17 cellular contexts compared by ENCODE assay signal in genomic region chr4:42573249-42573648, GRCh38.
"Had no signal": no experiment of that assay in that cellular context is flagged by ENCODE, and none has a peak within 500 bp of the region (broad histone marks: within the 10 kb centered on the region; RNA-seq: fewer than 3 reads in every experiment).

No MANE protein-coding gene starts in this region.

- H3K36me3 ChIP-seq: neural progenitor cell, ovary, suprapubic skin had no signal

- H3K27ac ChIP-seq: hepatocyte, neural progenitor cell, suprapubic skin had no signal

- DNase-seq: dermis blood vessel endothelial cell; effector CD4-positive, alpha-beta T cell; foreskin melanocyte; left colon; mucosa of descending colon; nucleus accumbens; ovary; right cardiac atrium; small intestine; stimulated activated CD4-positive, alpha-beta T cell treated with anti-CD3 and anti-CD28 coated beads, Interleukin-12 subunit alpha, Interleukin-12 subunit beta, amount 100 ng/mL, for 4 hours; stimulated activated naive CD4-positive, alpha-beta T cell treated with Interleukin-2 at 50 U/mL for 16 hours; thyroid gland had no signal

- H3K36me3 Mint-ChIP-seq: neural progenitor cell, type B pancreatic cell had no signal

- ATAC-seq: left colon; mucosa of descending colon; natural killer cell treated with Interleukin-12 subunit alpha and Interleukin-12 subunit beta and Interleukin-15 and Interleukin-18, amount 100 ng/mL, for 72 hours; right cardiac atrium had no signal

- H3K27ac Mint-ChIP-seq: natural killer cell treated with Interleukin-12 subunit alpha and Interleukin-12 subunit beta and Interleukin-15 and Interleukin-18, amount 100 ng/mL, for 72 hours; neural progenitor cell; type B pancreatic cell had no signal

- H3K27me3 ChIP-seq: hepatocyte, neural progenitor cell, ovary, suprapubic skin, thyroid gland had no signal

- H3K4me3 ChIP-seq: hepatocyte, mucosa of descending colon, neural progenitor cell, ovary, suprapubic skin, thyroid gland had no signal

- H3K27me3 Mint-ChIP-seq: natural killer cell treated with Interleukin-12 subunit alpha and Interleukin-12 subunit beta and Interleukin-15 and Interleukin-18, amount 100 ng/mL, for 72 hours; type B pancreatic cell had no signal

- H3K4me3 Mint-ChIP-seq: natural killer cell treated with Interleukin-12 subunit alpha and Interleukin-12 subunit beta and Interleukin-15 and Interleukin-18, amount 100 ng/mL, for 72 hours; neural progenitor cell; type B pancreatic cell had no signal

- H3K9me3 ChIP-seq: mucosa of descending colon, ovary, suprapubic skin, thyroid gland had no signal

- H3K9me3 Mint-ChIP-seq: natural killer cell treated with Interleukin-12 subunit alpha and Interleukin-12 subunit beta and Interleukin-15 and Interleukin-18, amount 100 ng/mL, for 72 hours; neural progenitor cell; type B pancreatic cell had no signal
